ENCODE assay signal across 8 cellular contexts in genomic region chr10:100508691-100509150, GRCh38. TPM values are rescaled to one million over a fixed set of nuclear protein-coding genes. Genes with fewer than 3 reads are reported as not detected.
DNase-seq lines count a peak whose midpoint lies in the region; ATAC-seq and TF ChIP-seq lines count a peak whose summit lies in the region.

No MANE protein-coding gene starts in this region.

- TF ChIP-seq POLR2A in right lobe of liver (IDR thresholded peaks at IDR 0.05), result no peak

- H3K9me3 ChIP-seq in right lobe of liver, result no peaks in the 10 kb centered on the region

- peak; percentile 48 for DNase-seq in NCI-H2227 (lab: John Stamatoyannopoulos, UW; ENCODE audit: unreplicated experiment)
- DNase-seq in NCI-H2227 treated with DMSO at 0.1 percent for 48 hours (lab: John Stamatoyannopoulos, UW), result no peak
- DNase-seq in RPMI7951 (ENCODE audit: low read depth), result peak; percentile 43
- DNase-seq in astrocyte of the spinal cord (ENCODE audit: low read depth, low spot score), result peak; percentile 63
- DNase-seq in right lobe of liver, result no peak

- ATAC-seq in HG03097 (IDR thresholded peaks at IDR 0.05; ENCODE audit: low FRiP score, unreplicated experiment) (peak; percentile 50), right lobe of liver (peak; percentile 68 to 86 (median 80)), HG03378 (IDR thresholded peaks at IDR 0.05; ENCODE audit: unreplicated experiment) (no peak), GM18502 (IDR thresholded peaks at IDR 0.05; ENCODE audit: poor library complexity, unreplicated experiment) (no peak)

- peak; percentile 66 for TF ChIP-seq CTCF in astrocyte of the spinal cord (IDR thresholded peaks at IDR 0.05; ENCODE audit: low read depth, low read length)
- peak; percentile 51 to 56 (median 52) for TF ChIP-seq CTCF in right lobe of liver (IDR thresholded peaks at IDR 0.05)

- H3K4me1 ChIP-seq in right lobe of liver, result no peaks in the 10 kb centered on the region

- no peaks in the 10 kb centered on the region for H3K27me3 ChIP-seq in right lobe of liver

- H3K27ac ChIP-seq in right lobe of liver, result no peak overlapping the region

- in situ Hi-C loops in astrocyte of the spinal cord (cut with HindIII; ENCODE audit: low sequenced_read_pairs), result no loop called here

- H3K4me3 ChIP-seq in astrocyte of the spinal cord (ENCODE audit: low read depth, low read length) (no peak overlapping the region), right lobe of liver (no peak overlapping the region)

- no peaks in the 10 kb centered on the region for H3K36me3 ChIP-seq in right lobe of liver

- WGBS in right lobe of liver (ENCODE audit: insufficient coverage, low coverage, low lambda C conversion rate, missing lambda C conversion rate), result 20% methylated on average over 2 of the region's 3 CpGs

- intact Hi-C loops in right lobe of liver (cut with DNase I), result loop anchor here in 1 of 2 donors (10.0 kb wide), 2 partner anchors 64 to 174 kb away; partner anchors contain the start of gene PKD2L1

RNA-seq across cellular contexts. Expression of gene SEC31B, which starts 10.9 kb away (rescaled TPM):
- total RNA-seq in RPMI7951 (2014; rRNA removed; shearing (Covaris generic)), result 0.10 and 0.24 TPM in 2 replicates
- total RNA-seq in right lobe of liver, result 1 to 10 TPM; 2.4 to 9.1 (median 4.7) TPM

RNA-seq across cellular contexts. Expression of gene NDUFB8, which starts 20.9 kb away (rescaled TPM):
- 189 and 282 TPM in 2 replicates for total RNA-seq in RPMI7951 (2014; rRNA removed; shearing (Covaris generic))
- total RNA-seq in right lobe of liver, result 100 to 1,000 TPM in 3 of 6 experiments, 10 to 100 TPM in 3; 93.6 to 125 (median 99.3) TPM

RNA-seq across cellular contexts. Expression of gene HIF1AN, which starts 27.0 kb away (rescaled TPM):
- 4.1 and 5.0 TPM in 2 replicates for total RNA-seq in RPMI7951 (2014; rRNA removed; shearing (Covaris generic))
- total RNA-seq in right lobe of liver, result 10 to 100 TPM in 3 of 6 experiments, 1 to 10 TPM in 3; 4.5 to 13.9 (median 11.3) TPM

RNA-seq across cellular contexts. Expression of gene WNT8B, which starts 45.9 kb away (rescaled TPM):
- total RNA-seq in RPMI7951 (2014; rRNA removed; shearing (Covaris generic)), result not detected in 2 replicates
- under 1 TPM in 1 of 6 experiments, not detected in 5; 0.19 TPM for total RNA-seq in right lobe of liver

Comparison
In these comparisons a context has a peak if more than half of its experiments do, and no peak if none do; other contexts are left out.
1. DNase-seq: peak in NCI-H2227 (single experiment), RPMI7951 (single experiment) and astrocyte of the spinal cord (single experiment); none in NCI-H2227 treated with DMSO at 0.1 percent for 48 hours (single experiment) and right lobe of liver (0 of 3).
2. ATAC-seq: peak in HG03097 (single experiment) and right lobe of liver (4 of 4); none in HG03378 (single experiment) and GM18502 (single experiment).